Comparison of ENCODE assay signal across 28 cellular contexts in genomic region chr9:133560311-133560710, GRCh38. TPM values are rescaled to one million over a fixed set of nuclear protein-coding genes. Genes with fewer than 3 reads are reported as not detected.
DNase-seq lines count a peak whose midpoint lies in the region; ATAC-seq and TF ChIP-seq lines count a peak whose summit lies in the region.
"Had no signal": no experiment of that assay in that cellular context is flagged by ENCODE, and none has a peak within 500 bp of the region (broad histone marks: within the 10 kb centered on the region; RNA-seq: fewer than 3 reads in every experiment).

No MANE protein-coding gene starts in this region.

- ATAC-seq in Right ventricle myocardium inferior (peak; percentile 21), GM19324 (IDR thresholded peaks at IDR 0.05; ENCODE audit: low FRiP score, unreplicated experiment) (no peak), HG03097 (IDR thresholded peaks at IDR 0.05; ENCODE audit: low FRiP score, unreplicated experiment) (no peak)
- ATAC-seq: foreskin keratinocyte; HepG2; stimulated activated naive CD8-positive, alpha-beta T cell treated with anti-CD3 and anti-CD28 coated beads, Interleukin-15, amount 100 ng/mL, for 72 hours had no signal

- H3K27me3 ChIP-seq in esophagus muscularis mucosa (peaks cover 0 to 6% (median 0%) of the 10 kb centered on the region in 4 donors), thyroid gland (no peaks in the 10 kb centered on the region)
- H3K27me3 ChIP-seq: upper lobe of left lung had no signal

- no peak for TF ChIP-seq EP300 in esophagus muscularis mucosa (IDR thresholded peaks at IDR 0.05)

- TF ChIP-seq POLR2A in esophagus muscularis mucosa (IDR thresholded peaks at IDR 0.05; ENCODE audit: low read depth) (no peak), thyroid gland (IDR thresholded peaks at IDR 0.05) (no peak)

- TF ChIP-seq CTCF in esophagus muscularis mucosa (IDR thresholded peaks at IDR 0.05) (no peak), thyroid gland (IDR thresholded peaks at IDR 0.05) (peak in 1 of 6 experiments; percentile 19)

- H3K9me3 ChIP-seq in esophagus muscularis mucosa, result no peaks in the 10 kb centered on the region
- H3K9me3 ChIP-seq in thyroid gland, result no peaks in the 10 kb centered on the region
- H3K9me3 ChIP-seq: upper lobe of left lung had no signal

- intact Hi-C loops in Right ventricle myocardium inferior (cut with DNase I), result no loop called here
- intact Hi-C loops in cardiac septum (cut with DNase I), result no loop called here
- intact Hi-C loops in esophagus muscularis mucosa (cut with DNase I), result no loop called here
- intact Hi-C loops in thyroid gland (cut with DNase I), result no loop called here

- DNase-seq in Right ventricle myocardium inferior (ENCODE audit: missing footprints) (no peak), cardiac septum (ENCODE audit: low spot score) (no peak), esophagus muscularis mucosa (ENCODE audit: extremely low spot score) (no peak), mucosa of gallbladder (ENCODE audit: low spot score) (peak; percentile 65), thyroid gland (peak; percentile 35 to 50), NCI-H446 (lab: John Stamatoyannopoulos, UW) (no peak)
- DNase-seq: activated B cell treated with CpG ODN at 0.5 μM for 24 hours; activated CD4-positive, alpha-beta T cell treated with anti-CD3 and anti-CD28 coated beads, Interleukin-2, amount 50 U/mL, for 48 hours; activated gamma-delta T cell treated with Interleukin-2 at 50 U/mL for 16 hours; AML-193; DMS79; foreskin keratinocyte; HFFc6; hippocampal formation; NCI-H1105; NCI-H510A treated with DMSO at 0.1 percent for 48 hours; stimulated activated naive CD8-positive, alpha-beta T cell treated with anti-CD3 and anti-CD28 coated beads, Interleukin-15, amount 100 ng/mL, for 72 hours; T1000 had no signal

- H3K4me1 ChIP-seq in esophagus muscularis mucosa (peaks cover 53 to 62% (median 55%) of the 10 kb centered on the region in 4 donors), thyroid gland (peaks cover 18 to 45% of the 10 kb centered on the region in 2 donors)
- H3K4me1 ChIP-seq: foreskin keratinocyte had no signal

- H3K4me3 ChIP-seq in esophagus muscularis mucosa (no peak overlapping the region), thyroid gland (replicated peaks in 1 of 3) (no peak overlapping the region)
- H3K4me3 ChIP-seq: lung had no signal

- H3K36me3 ChIP-seq in esophagus muscularis mucosa, result peaks cover 0 to 5% (median 3%) of the 10 kb centered on the region in 4 donors
- H3K36me3 ChIP-seq in thyroid gland, result no peaks in the 10 kb centered on the region

- H3K27ac ChIP-seq in esophagus muscularis mucosa (replicated peaks in 1 of 4), result peak overlapping the region in 3 of 4 donors; percentile 33 to 44 (median 37)
- H3K27ac ChIP-seq in thyroid gland, result no peak overlapping the region
- H3K27ac ChIP-seq: foreskin keratinocyte, HL-60, RWPE1 had no signal

- WGBS in esophagus muscularis mucosa, result 27% methylated on average over 3 of the region's 15 CpGs
- WGBS in thyroid gland, 2 donors, result 27 to 73% methylated on average over 5 to 12 of the region's 15 CpGs

RNA-seq across cellular contexts. Expression of gene ADAMTSL2, which starts 25.8 kb away (rescaled TPM):
- total RNA-seq in Right ventricle myocardium inferior, result 9.5 TPM
- total RNA-seq in cardiac septum, result 9.6 TPM
- 1 to 10 TPM; 2.8 to 6.6 (median 3.2) TPM for total RNA-seq in esophagus muscularis mucosa
- total RNA-seq in mucosa of gallbladder, result 14.0 TPM
- total RNA-seq in thyroid gland, result 1 to 10 TPM; 2.4 to 9.3 (median 8.7) TPM
- total RNA-seq: activated B cell treated with CpG ODN at 0.5 μM for 24 hours, bronchial epithelial cell, foreskin keratinocyte had no signal

RNA-seq across cellular contexts. Expression of gene MYMK, which starts 35.6 kb away (rescaled TPM):
- total RNA-seq in Right ventricle myocardium inferior (not detected), cardiac septum (not detected), esophagus muscularis mucosa (not detected), mucosa of gallbladder (not detected), thyroid gland (not detected)
- total RNA-seq: A172, activated B cell treated with CpG ODN at 0.5 μM for 24 hours, bronchial epithelial cell, foreskin keratinocyte, HepG2, HFFc6, lung, omental fat pad, upper lobe of left lung had no signal

RNA-seq across cellular contexts. Expression of gene FAM163B, which starts 48.9 kb away (rescaled TPM):
- 0.22 TPM for total RNA-seq in Right ventricle myocardium inferior
- not detected for total RNA-seq in cardiac septum
- not detected for total RNA-seq in esophagus muscularis mucosa
- total RNA-seq in mucosa of gallbladder, result 0.81 TPM
- total RNA-seq in thyroid gland, result not detected
- total RNA-seq: A172, activated B cell treated with CpG ODN at 0.5 μM for 24 hours, bronchial epithelial cell, foreskin keratinocyte, HepG2, HFFc6, omental fat pad, upper lobe of left lung had no signal

Comparison
In these comparisons a context has a peak if more than half of its experiments do, and no peak if none do; other contexts are left out.
1. DNase-seq: peak in mucosa of gallbladder (single experiment) and thyroid gland (2 of 2); none in Right ventricle myocardium inferior (single experiment), cardiac septum (single experiment), esophagus muscularis mucosa (single experiment) and NCI-H446 (0 of 2).
2. H3K27ac ChIP-seq: peak in esophagus muscularis mucosa (3 of 4); none in thyroid gland (0 of 3).